Comparison of ENCODE assay signal across 6 cellular contexts in the genomic region with DNA sequence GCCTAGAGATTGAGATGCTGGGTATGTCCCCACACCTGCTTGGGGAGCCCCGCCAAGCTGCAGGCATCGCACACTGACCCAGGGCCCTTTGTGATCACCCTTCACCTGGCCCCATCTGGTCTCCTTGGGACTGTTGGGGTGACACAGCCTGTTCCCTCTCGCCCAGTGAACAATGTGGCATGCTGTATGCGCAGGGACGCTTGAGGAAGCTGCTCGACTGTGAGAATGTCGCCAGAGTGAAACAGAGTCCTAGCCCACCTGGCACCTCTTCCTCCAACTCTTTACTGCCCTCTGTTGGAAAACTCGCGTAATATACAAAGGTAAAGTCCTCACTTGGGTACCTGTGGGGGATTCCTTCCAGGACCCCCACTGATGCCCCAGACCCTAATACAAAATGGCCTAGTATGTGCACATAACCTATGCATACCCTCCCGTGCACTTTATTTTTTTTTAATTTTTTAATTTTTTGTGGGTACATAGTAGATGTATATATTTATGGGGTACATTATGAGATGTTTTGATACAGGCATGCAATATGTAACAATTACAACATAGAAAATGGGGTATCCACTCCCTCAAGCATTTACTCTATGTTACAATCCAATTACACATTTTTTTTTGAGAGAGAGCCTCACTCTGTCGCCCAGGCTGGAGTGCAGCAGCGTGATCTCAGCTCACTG. TPM values are rescaled to one million over a fixed set of nuclear protein-coding genes. Genes with fewer than 3 reads are reported as not detected.
DNase-seq lines count a peak whose midpoint lies in the region; ATAC-seq lines count a peak whose summit lies in the region.

No MANE protein-coding gene starts in this region.

- peaks cover 8% of the 10 kb centered on the region for H3K4me1 Mint-ChIP-seq in activated CD4-positive, alpha-beta T cell treated with anti-CD3 and anti-CD28 coated beads, Interleukin-2, amount 10 ng/mL, durations not matched to agents 24 days and 14 days
- H3K4me1 Mint-ChIP-seq in T-helper 17 cell: peaks cover 17% of the 10 kb centered on the region

- no peaks in the 10 kb centered on the region for H3K9me3 ChIP-seq in T-helper 17 cell (ENCODE audit: control insufficient read depth, low read length, poor library complexity, severe bottlenecking)

- H3K36me3 Mint-ChIP-seq in activated CD4-positive, alpha-beta T cell treated with anti-CD3 and anti-CD28 coated beads, Interleukin-2, amount 10 ng/mL, durations not matched to agents 24 days and 14 days (ENCODE audit: low read depth): peaks cover 3% of the 10 kb centered on the region
- H3K36me3 Mint-ChIP-seq in T-helper 17 cell (ENCODE audit: low read depth): peaks cover 5% of the 10 kb centered on the region

- intact Hi-C loops in activated CD4-positive, alpha-beta T cell treated with anti-CD3 and anti-CD28 coated beads, Interleukin-2, amount 10 ng/mL, durations not matched to agents 24 days and 14 days (cut with micrococcal nuclease): no loop called here

- peak; percentile 75 for ATAC-seq in T-helper 17 cell
- ATAC-seq in left lobe of liver: peak; percentile 75

- peaks cover 4% of the 10 kb centered on the region for H3K27me3 Mint-ChIP-seq in activated CD4-positive, alpha-beta T cell treated with anti-CD3 and anti-CD28 coated beads, Interleukin-2, amount 10 ng/mL, durations not matched to agents 24 days and 14 days
- no peaks in the 10 kb centered on the region for H3K27me3 Mint-ChIP-seq in T-helper 17 cell

- peak; percentile 75 for DNase-seq in activated CD4-positive, alpha-beta T cell treated with anti-CD3 and anti-CD28 coated beads, Interleukin-2, amount 10 ng/mL, durations not matched to agents 24 days and 14 days
- no peak for DNase-seq in activated CD4-positive, alpha-beta T cell treated with anti-CD3 and anti-CD28 coated beads, Interleukin-2, amount 50 U/mL, for 4 hours
- DNase-seq in T-helper 17 cell: no peak
- no peak for DNase-seq in left lobe of liver (ENCODE audit: low spot score)
- DNase-seq in stimulated activated CD4-positive, alpha-beta T cell treated with anti-CD3 and anti-CD28 coated beads, Interleukin-2, amount 100 ng/mL, for 48 hours: no peak
- DNase-seq in activated CD4-positive, CD25-positive, alpha-beta regulatory T cell treated with anti-CD3 and anti-CD28 coated beads, Interleukin-2, amount 50 U/mL, for 72 hours: no peak

- no peak overlapping the region for H3K4me3 Mint-ChIP-seq in activated CD4-positive, alpha-beta T cell treated with anti-CD3 and anti-CD28 coated beads, Interleukin-2, amount 10 ng/mL, durations not matched to agents 24 days and 14 days
- no peak overlapping the region for H3K4me3 Mint-ChIP-seq in T-helper 17 cell

- no peak overlapping the region for H3K27ac Mint-ChIP-seq in activated CD4-positive, alpha-beta T cell treated with anti-CD3 and anti-CD28 coated beads, Interleukin-2, amount 10 ng/mL, durations not matched to agents 24 days and 14 days
- H3K27ac Mint-ChIP-seq in T-helper 17 cell: no peak overlapping the region

- H3K9me3 Mint-ChIP-seq in activated CD4-positive, alpha-beta T cell treated with anti-CD3 and anti-CD28 coated beads, Interleukin-2, amount 10 ng/mL, durations not matched to agents 24 days and 14 days: no peaks in the 10 kb centered on the region

RNA-seq across cellular contexts. Expression of gene BLOC1S3, which starts 9.0 kb away (rescaled TPM):
- 10.1 and 12.2 TPM in 2 replicates for total RNA-seq in activated CD4-positive, alpha-beta T cell treated with anti-CD3 and anti-CD28 coated beads, Interleukin-2, amount 10 ng/mL, durations not matched to agents 24 days and 14 days
- total RNA-seq in T-helper 17 cell (10 to 100 TPM; 12.9 to 15.2 TPM), left lobe of liver (6.5 TPM)

RNA-seq across cellular contexts. Expression of gene TRAPPC6A, which starts 9.5 kb away (rescaled TPM):
- total RNA-seq in activated CD4-positive, alpha-beta T cell treated with anti-CD3 and anti-CD28 coated beads, Interleukin-2, amount 10 ng/mL, durations not matched to agents 24 days and 14 days: 24.7 and 28.5 TPM in 2 replicates
- total RNA-seq in T-helper 17 cell (10 to 100 TPM; 47.5 to 61.2 TPM), left lobe of liver (30.6 TPM)

RNA-seq across cellular contexts. Expression of gene NKPD1, which starts 26.8 kb away (rescaled TPM):
- 0.16 and 0.28 TPM in 2 replicates for total RNA-seq in activated CD4-positive, alpha-beta T cell treated with anti-CD3 and anti-CD28 coated beads, Interleukin-2, amount 10 ng/mL, durations not matched to agents 24 days and 14 days
- total RNA-seq in T-helper 17 cell: under 1 TPM; 0.57 to 0.97 TPM
- not detected for total RNA-seq in left lobe of liver

RNA-seq across cellular contexts. Expression of gene EXOC3L2, which starts 57.6 kb away (rescaled TPM):
- total RNA-seq in activated CD4-positive, alpha-beta T cell treated with anti-CD3 and anti-CD28 coated beads, Interleukin-2, amount 10 ng/mL, durations not matched to agents 24 days and 14 days: not detected in 2 replicates
- total RNA-seq in T-helper 17 cell (1 to 10 TPM in 1 of 2 donors, not detected in 1; 1.1 TPM), left lobe of liver (4.3 TPM)
